In genomic region chrX:16212436-16212835, GRCh38 we compare ENCODE assay signal across 11 cellular contexts. TPM values are rescaled to one million over a fixed set of nuclear protein-coding genes. Genes with fewer than 3 reads are reported as not detected.
DNase-seq lines count a peak whose midpoint lies in the region; ATAC-seq and TF ChIP-seq lines count a peak whose summit lies in the region.
"Had no signal": no experiment of that assay in that cellular context is flagged by ENCODE, and none has a peak within 500 bp of the region (broad histone marks: within the 10 kb centered on the region; RNA-seq: fewer than 3 reads in every experiment).

No MANE protein-coding gene starts in this region.

- H3K27me3 Mint-ChIP-seq in activated CD4-positive, alpha-beta T cell treated with anti-CD3 and anti-CD28 coated beads, Interleukin-2, amount 10 ng/mL, durations not matched to agents 24 days and 14 days, result peaks cover 2% of the 10 kb centered on the region
- peaks cover 0 to 3% of the 10 kb centered on the region in 2 donors for H3K27me3 Mint-ChIP-seq in stimulated activated naive B cell treated with anti-CD40 and anti-IgM and Interleukin-4, amounts not matched to agents 10 μg/mL and 1 μg/mL and 100 μg/mL, for 72 hours

- peak; percentile 51 to 54 for ATAC-seq in stimulated activated naive B cell treated with anti-CD40 and anti-IgM and Interleukin-4, amounts not matched to agents 10 μg/mL and 1 μg/mL and 100 μg/mL, for 72 hours (replicated peaks)
- no peak for ATAC-seq in GM18520 (IDR thresholded peaks at IDR 0.05; ENCODE audit: unreplicated experiment)
- no peak for ATAC-seq in GM21381 (IDR thresholded peaks at IDR 0.05; ENCODE audit: unreplicated experiment)

- peak; percentile 49 for TF ChIP-seq CTCF in epithelial cell of proximal tubule (conservative IDR thresholded peaks at IDR 0.05; ENCODE audit: low read depth, low read length)

- DNase-seq in activated CD4-positive, alpha-beta T cell treated with anti-CD3 and anti-CD28 coated beads, Interleukin-2, amount 10 ng/mL, durations not matched to agents 24 days and 14 days, result peak; percentile 50
- DNase-seq in activated CD4-positive, alpha-beta T cell treated with anti-CD3 and anti-CD28 coated beads, Interleukin-2, amount 50 U/mL, for 1 hour, result no peak
- DNase-seq in NOMO-1 treated with dmso at 0.1 percent for 144 hours (lab: John Stamatoyannopoulos, UW; ENCODE audit: unreplicated experiment) (peak; percentile 24), epithelial cell of proximal tubule (ENCODE audit: low read depth) (no peak), NCI-H1417 treated with DMSO at 0.1 percent for 48 hours (lab: John Stamatoyannopoulos, UW) (no peak)
- no peak for DNase-seq in stimulated activated naive B cell treated with anti-CD40 and anti-IgM and Interleukin-4, amounts not matched to agents 10 μg/mL and 1 μg/mL and 100 μg/mL, for 72 hours
- DNase-seq: COR-L47 had no signal

- H3K27ac Mint-ChIP-seq in activated CD4-positive, alpha-beta T cell treated with anti-CD3 and anti-CD28 coated beads, Interleukin-2, amount 10 ng/mL, durations not matched to agents 24 days and 14 days, result no peak overlapping the region
- H3K27ac Mint-ChIP-seq in stimulated activated naive B cell treated with anti-CD40 and anti-IgM and Interleukin-4, amounts not matched to agents 10 μg/mL and 1 μg/mL and 100 μg/mL, for 72 hours, result no peak overlapping the region

- no peak overlapping the region for H3K4me3 Mint-ChIP-seq in activated CD4-positive, alpha-beta T cell treated with anti-CD3 and anti-CD28 coated beads, Interleukin-2, amount 10 ng/mL, durations not matched to agents 24 days and 14 days
- H3K4me3 Mint-ChIP-seq in stimulated activated naive B cell treated with anti-CD40 and anti-IgM and Interleukin-4, amounts not matched to agents 10 μg/mL and 1 μg/mL and 100 μg/mL, for 72 hours, result no peak overlapping the region

- no peak overlapping the region for H3K4me3 ChIP-seq in epithelial cell of proximal tubule (ENCODE audit: low read depth, low read length)
- H3K4me3 ChIP-seq: coronary artery had no signal

- intact Hi-C loops in activated CD4-positive, alpha-beta T cell treated with anti-CD3 and anti-CD28 coated beads, Interleukin-2, amount 10 ng/mL, durations not matched to agents 24 days and 14 days (cut with micrococcal nuclease), result no loop called here

- no peaks in the 10 kb centered on the region for H3K36me3 Mint-ChIP-seq in activated CD4-positive, alpha-beta T cell treated with anti-CD3 and anti-CD28 coated beads, Interleukin-2, amount 10 ng/mL, durations not matched to agents 24 days and 14 days (ENCODE audit: low read depth)
- no peaks in the 10 kb centered on the region for H3K36me3 Mint-ChIP-seq in stimulated activated naive B cell treated with anti-CD40 and anti-IgM and Interleukin-4, amounts not matched to agents 10 μg/mL and 1 μg/mL and 100 μg/mL, for 72 hours

- H3K9me3 Mint-ChIP-seq in activated CD4-positive, alpha-beta T cell treated with anti-CD3 and anti-CD28 coated beads, Interleukin-2, amount 10 ng/mL, durations not matched to agents 24 days and 14 days, result no peaks in the 10 kb centered on the region
- no peaks in the 10 kb centered on the region for H3K9me3 Mint-ChIP-seq in stimulated activated naive B cell treated with anti-CD40 and anti-IgM and Interleukin-4, amounts not matched to agents 10 μg/mL and 1 μg/mL and 100 μg/mL, for 72 hours

- H3K4me1 Mint-ChIP-seq in activated CD4-positive, alpha-beta T cell treated with anti-CD3 and anti-CD28 coated beads, Interleukin-2, amount 10 ng/mL, durations not matched to agents 24 days and 14 days, result no peaks in the 10 kb centered on the region
- H3K4me1 Mint-ChIP-seq in stimulated activated naive B cell treated with anti-CD40 and anti-IgM and Interleukin-4, amounts not matched to agents 10 μg/mL and 1 μg/mL and 100 μg/mL, for 72 hours, result no peaks in the 10 kb centered on the region

RNA-seq across cellular contexts. Expression of gene MAGEB17, which starts 45.2 kb away (rescaled TPM):
- total RNA-seq in activated CD4-positive, alpha-beta T cell treated with anti-CD3 and anti-CD28 coated beads, Interleukin-2, amount 10 ng/mL, durations not matched to agents 24 days and 14 days, result not detected in 2 replicates
- total RNA-seq in epithelial cell of proximal tubule, result 0.14 TPM in 1 of 2 replicates, not detected in the other
- total RNA-seq: mucosa of gallbladder had no signal

Comparison
In these comparisons a context has a peak if more than half of its experiments do, and no peak if none do; other contexts are left out.
1. DNase-seq: peak in activated CD4-positive, alpha-beta T cell treated with anti-CD3 and anti-CD28 coated beads, Interleukin-2, amount 10 ng/mL, durations not matched to agents 24 days and 14 days (single experiment) and NOMO-1 treated with dmso at 0.1 percent for 144 hours (single experiment); none in activated CD4-positive, alpha-beta T cell treated with anti-CD3 and anti-CD28 coated beads, Interleukin-2, amount 50 U/mL, for 1 hour (single experiment), epithelial cell of proximal tubule (single experiment), stimulated activated naive B cell treated with anti-CD40 and anti-IgM and Interleukin-4, amounts not matched to agents 10 μg/mL and 1 μg/mL and 100 μg/mL, for 72 hours (single experiment) and NCI-H1417 treated with DMSO at 0.1 percent for 48 hours (single experiment).
2. ATAC-seq: peak in stimulated activated naive B cell treated with anti-CD40 and anti-IgM and Interleukin-4, amounts not matched to agents 10 μg/mL and 1 μg/mL and 100 μg/mL, for 72 hours (2 of 2); none in GM18520 (single experiment) and GM21381 (single experiment).